ENCODE assay signal across 12 cellular contexts in the genomic region with DNA sequence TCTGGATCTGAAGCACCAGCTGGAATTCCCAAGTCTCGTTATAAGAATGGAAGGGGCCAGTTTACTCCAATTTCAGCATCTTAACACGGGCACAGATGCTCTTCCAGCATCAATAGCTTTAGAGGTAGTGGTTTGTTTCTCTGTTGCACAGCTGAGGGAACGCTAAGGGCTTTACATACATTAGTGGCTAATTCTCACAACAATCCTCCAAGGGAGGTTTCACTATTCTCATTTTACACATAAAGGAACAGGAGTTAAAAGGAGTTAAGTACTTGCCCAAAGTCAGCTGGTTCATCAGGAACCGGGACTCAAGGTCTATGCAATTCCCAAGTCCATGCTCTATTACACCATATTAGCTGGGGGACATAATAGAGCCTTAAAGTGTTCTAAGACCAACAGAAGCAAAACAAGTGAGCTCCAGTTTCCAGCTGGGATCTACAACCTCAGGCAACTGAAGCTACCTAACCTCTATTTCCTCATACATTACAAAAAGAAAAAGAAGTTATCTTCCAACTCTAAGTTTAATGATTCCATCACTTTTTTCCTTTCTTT. TPM values are rescaled to one million over a fixed set of nuclear protein-coding genes. Genes with fewer than 3 reads are reported as not detected.
A peak's percentile ranks its signal among the peaks of the same experiment; 100 is the strongest.
DNase-seq lines count a peak whose midpoint lies in the region; ATAC-seq and TF ChIP-seq lines count a peak whose summit lies in the region.
"Had no signal": no experiment of that assay in that cellular context is flagged by ENCODE, and none has a peak within 500 bp of the region (broad histone marks: within the 10 kb centered on the region; RNA-seq: fewer than 3 reads in every experiment).

No MANE protein-coding gene starts in this region.

- TF ChIP-seq POLR2A in sigmoid colon (IDR thresholded peaks at IDR 0.05) (no peak), vagina (IDR thresholded peaks at IDR 0.05) (no peak)

- H3K4me1 ChIP-seq in KMS-11 (ENCODE audit: low read depth, poor library complexity, severe bottlenecking) (peaks cover 90% of the 10 kb centered on the region), OCI-LY7 (ENCODE audit: insufficient read depth, low read length, poor library complexity, severe bottlenecking) (peaks cover 90% of the 10 kb centered on the region), endodermal cell (ENCODE audit: control insufficient read depth, insufficient read depth, low read length) (no peaks in the 10 kb centered on the region), sigmoid colon (peaks cover 0 to 31% (median 23%) of the 10 kb centered on the region in 4 donors), vagina (peaks cover 20% of the 10 kb centered on the region)

- H3K36me3 ChIP-seq in KMS-11 (ENCODE audit: insufficient read depth) (no peaks in the 10 kb centered on the region; the same call in 1 of the 2 replicates), OCI-LY7 (ENCODE audit: insufficient read depth, low read length) (peaks cover 75% of the 10 kb centered on the region), endodermal cell (ENCODE audit: control insufficient read depth, insufficient read depth, low read length) (peaks cover 24% of the 10 kb centered on the region), sigmoid colon (peaks cover 0 to 10% (median 3%) of the 10 kb centered on the region in 4 donors), vagina (no peaks in the 10 kb centered on the region)

- H3K79me2 ChIP-seq in KMS-11 (ENCODE audit: insufficient read depth, low read depth), result peaks cover 59% of the 10 kb centered on the region; the same call in 1 of the 2 replicates
- peaks cover 83% of the 10 kb centered on the region for H3K79me2 ChIP-seq in OCI-LY7 (ENCODE audit: insufficient read depth, low read depth, low read length)

- DNase-seq in OCI-LY7 (ENCODE audit: low spot score) (no peak), endodermal cell (no peak), sigmoid colon (no peak), GF-D8 (lab: John Stamatoyannopoulos, UW) (no peak), vagina (ENCODE audit: extremely low spot score in 2 of 2) (no peak)
- no peak for DNase-seq in activated CD8-positive, alpha-beta memory T cell treated with anti-CD3 and anti-CD28 coated beads, Interleukin-2, amount 10 ng/mL, durations not matched to agents 7 days and 5 days
- DNase-seq: activated CD4-positive, alpha-beta T cell treated with anti-CD3 and anti-CD28 coated beads for 1 hour; activated T-cell treated with anti-CD3 and anti-CD28 coated beads, Interleukin-2, amount 50 U/mL, for 48 hours; NCI-H1092 treated with DMSO at 0.1 percent for 48 hours; NCI-H526 had no signal

- peaks cover 18% of the 10 kb centered on the region; the same call in 1 of the 2 replicates for H3K9me3 ChIP-seq in OCI-LY7 (ENCODE audit: low read length)
- no peaks in the 10 kb centered on the region for H3K9me3 ChIP-seq in endodermal cell (ENCODE audit: control insufficient read depth, low read length)
- H3K9me3 ChIP-seq in sigmoid colon, result no peaks in the 10 kb centered on the region
- H3K9me3 ChIP-seq in vagina, result no peaks in the 10 kb centered on the region

- no peak overlapping the region for H3K27ac Mint-ChIP-seq in endodermal cell
- H3K27ac Mint-ChIP-seq in activated CD8-positive, alpha-beta memory T cell treated with anti-CD3 and anti-CD28 coated beads, Interleukin-2, amount 10 ng/mL, durations not matched to agents 7 days and 5 days, result no peak overlapping the region

- intact Hi-C loops in OCI-LY7 (cut with micrococcal nuclease; ENCODE audit: unreplicated experiment) (loop anchor here (2.0 to 10.0 kb wide), 6 partner anchors 29 to 731 kb away; partner anchors contain the start of genes MXI1 and RBM20), sigmoid colon (cut with DNase I) (no loop called here), vagina (cut with DNase I) (no loop called here)

- no peaks in the 10 kb centered on the region for H3K9me3 Mint-ChIP-seq in endodermal cell
- no peaks in the 10 kb centered on the region for H3K9me3 Mint-ChIP-seq in activated CD8-positive, alpha-beta memory T cell treated with anti-CD3 and anti-CD28 coated beads, Interleukin-2, amount 10 ng/mL, durations not matched to agents 7 days and 5 days (ENCODE audit: low read depth)

- H3K36me3 Mint-ChIP-seq in endodermal cell (ENCODE audit: low read depth), result peaks cover 8% of the 10 kb centered on the region
- H3K36me3 Mint-ChIP-seq in activated CD8-positive, alpha-beta memory T cell treated with anti-CD3 and anti-CD28 coated beads, Interleukin-2, amount 10 ng/mL, durations not matched to agents 7 days and 5 days, result peaks cover 65% of the 10 kb centered on the region

- H4K20me1 ChIP-seq in KMS-11 (ENCODE audit: insufficient read depth), result no peaks in the 10 kb centered on the region
- no peaks in the 10 kb centered on the region for H4K20me1 ChIP-seq in OCI-LY7 (ENCODE audit: insufficient read depth, low read length)

- WGBS in endodermal cell (ENCODE audit: insufficient coverage in 1 of 2, insufficient read length in 1 of 2), 2 experiments, result 68 to 83% methylated on average over 2 to 4 of the region's 4 CpGs
- WGBS in sigmoid colon, 2 donors, result 81 to 84% methylated on average over 4 of the region's 4 CpGs

- no peak for TF ChIP-seq EP300 in sigmoid colon (IDR thresholded peaks at IDR 0.05)

- peaks cover 21% of the 10 kb centered on the region for H3K4me1 Mint-ChIP-seq in endodermal cell
- H3K4me1 Mint-ChIP-seq in activated CD8-positive, alpha-beta memory T cell treated with anti-CD3 and anti-CD28 coated beads, Interleukin-2, amount 10 ng/mL, durations not matched to agents 7 days and 5 days, result peaks cover 71% of the 10 kb centered on the region

- no peaks in the 10 kb centered on the region for H3K27me3 Mint-ChIP-seq in endodermal cell (ENCODE audit: insufficient read depth)
- H3K27me3 Mint-ChIP-seq in activated CD8-positive, alpha-beta memory T cell treated with anti-CD3 and anti-CD28 coated beads, Interleukin-2, amount 10 ng/mL, durations not matched to agents 7 days and 5 days, result no peaks in the 10 kb centered on the region

- peak overlapping the region; percentile 27; the same call in 1 of the 2 replicates for H3K27ac ChIP-seq in KMS-11
- peak overlapping the region; percentile 98 for H3K27ac ChIP-seq in OCI-LY7 (ENCODE audit: low read depth, low read length, poor library complexity, severe bottlenecking)
- peak overlapping the region; percentile 1 for H3K27ac ChIP-seq in endodermal cell (ENCODE audit: low read depth, low read length)
- H3K27ac ChIP-seq in sigmoid colon, result peak overlapping the region; percentile 12 to 77 (median 45)
- no peak overlapping the region for H3K27ac ChIP-seq in vagina

- no peak for TF ChIP-seq CTCF in KMS-11 (conservative IDR thresholded peaks at IDR 0.05; ENCODE audit: low read depth, low read length)
- TF ChIP-seq CTCF in OCI-LY7 (conservative IDR thresholded peaks at IDR 0.05; ENCODE audit: low read length), result no peak
- TF ChIP-seq CTCF in endodermal cell (conservative IDR thresholded peaks at IDR 0.05), result no peak
- no peak for TF ChIP-seq CTCF in sigmoid colon (IDR thresholded peaks at IDR 0.05)
- no peak for TF ChIP-seq CTCF in vagina (IDR thresholded peaks at IDR 0.05)

- BruUV-seq in OCI-LY7 (replicated peaks; lab: Mats Ljungman, UMichigan), result TSS peak; percentile 6

- H3K4me2 ChIP-seq in KMS-11 (peak overlapping the region; percentile 30; the same call in 1 of the 2 replicates), OCI-LY7 (ENCODE audit: low read length) (peak overlapping the region; percentile 74)

- ATAC-seq in activated CD8-positive, alpha-beta memory T cell treated with anti-CD3 and anti-CD28 coated beads, Interleukin-2, amount 10 ng/mL, durations not matched to agents 7 days and 5 days, result no peak
- ATAC-seq: HCT116 had no signal

- no peak overlapping the region for H3K9ac ChIP-seq in KMS-11
- H3K9ac ChIP-seq in endodermal cell (ENCODE audit: extremely low read depth, low read length, poor library complexity, severe bottlenecking), result no peak overlapping the region

- H3K9me2 ChIP-seq in OCI-LY7 (ENCODE audit: insufficient read depth, low read length), result no peaks in the 10 kb centered on the region

- H2AFZ ChIP-seq in KMS-11 (ENCODE audit: low read depth) (no peak overlapping the region), OCI-LY7 (ENCODE audit: low read length) (peak overlapping the region; percentile 0; the same call in 1 of the 2 replicates)

- POLR2A ChIA-PET in OCI-LY7 (lab: Charles Lee), result interaction anchor here (0.6 to 6.8 kb wide), 12 partner anchors 10 to 1526 kb away, joined by 3 to 58 read pairs (median 4); partner anchors contain the start of genes ADD3 and XPNPEP1

- CTCF ChIA-PET in OCI-LY7 (lab: Charles Lee; ENCODE audit: unreplicated experiment), result interaction anchor here (0.6 to 0.8 kb wide), 2 partner anchors 9 to 100 kb away, joined by 3 to 4 read pairs; no protein-coding TSS in a partner anchor
- CTCF ChIA-PET in activated CD8-positive, alpha-beta memory T cell treated with anti-CD3 and anti-CD28 coated beads, Interleukin-2, amount 10 ng/mL, durations not matched to agents 7 days and 5 days (lab: Charles Lee), result interaction anchor here (0.7 to 2.4 kb wide), 5 partner anchors 15 to 421 kb away, joined by 3 to 9 read pairs (median 3); no protein-coding TSS in a partner anchor

- no peak overlapping the region for H3K4me3 Mint-ChIP-seq in endodermal cell
- no peak overlapping the region for H3K4me3 Mint-ChIP-seq in activated CD8-positive, alpha-beta memory T cell treated with anti-CD3 and anti-CD28 coated beads, Interleukin-2, amount 10 ng/mL, durations not matched to agents 7 days and 5 days

- H3K4me3 ChIP-seq in KMS-11 (IDR thresholded peaks at IDR 0.05; ENCODE audit: insufficient read depth, low read depth, low read length) (no peak overlapping the region), OCI-LY7 (ENCODE audit: low read depth, low read length, poor library complexity, severe bottlenecking) (peak overlapping the region; percentile 58), endodermal cell (ENCODE audit: low read length) (no peak overlapping the region), sigmoid colon (no peak overlapping the region), vagina (no peak overlapping the region)

- no peaks in the 10 kb centered on the region for H3K27me3 ChIP-seq in KMS-11 (ENCODE audit: insufficient read depth, low read depth)
- no peaks in the 10 kb centered on the region for H3K27me3 ChIP-seq in endodermal cell (ENCODE audit: control insufficient read depth, insufficient read depth, low read length, poor library complexity, severe bottlenecking)
- no peaks in the 10 kb centered on the region for H3K27me3 ChIP-seq in sigmoid colon
- no peaks in the 10 kb centered on the region for H3K27me3 ChIP-seq in vagina

RNA-seq across cellular contexts. Expression of gene XPNPEP1, which starts 9.9 kb away (rescaled TPM):
- total RNA-seq in OCI-LY7 (2014; rRNA removed; shearing (Covaris generic)), result 234 and 237 TPM in 2 replicates
- total RNA-seq in OCI-LY7 (2022) (130 and 136 TPM in 2 replicates), endodermal cell (10 to 100 TPM; 39.2 to 50.2 TPM), sigmoid colon (10 to 100 TPM; 53.5 to 59.1 (median 56.5) TPM), vagina (90.4 TPM)
- polyA plus RNA-seq in endodermal cell (2013, experiment 1 of 2), result 54.5 TPM
- polyA plus RNA-seq in endodermal cell (2013, experiment 2 of 2), result 51.2 TPM
- polyA plus RNA-seq in sigmoid colon, result 10 to 100 TPM; 37.5 to 55.6 (median 42.6) TPM
- 10 to 100 TPM; 72.7 to 84.8 TPM for total RNA-seq in activated CD8-positive, alpha-beta memory T cell treated with anti-CD3 and anti-CD28 coated beads, Interleukin-2, amount 10 ng/mL, durations not matched to agents 7 days and 5 days
